ENCODE assay signal across 1 cellular context in genomic region chr16:15928261-15929104, GRCh38.
A peak's percentile ranks its signal among the peaks of the same experiment; 100 is the strongest.
TF ChIP-seq lines count a peak whose summit lies in the region.

No MANE protein-coding gene starts in this region.

TF ChIP-seq in HepG2, 621 proteins besides CTCF, POLR2A, EP300 and RAD21 (continues in another document):
- TF ChIP-seq ZNF207 (IDR thresholded peaks at IDR 0.05; ENCODE audit: borderline replicate concordance) = no peak
- no peak; the same call in 1 of the 2 replicates for TF ChIP-seq STAG1 (CRISPR knock-in tag; IDR thresholded peaks at IDR 0.05)
- TF ChIP-seq ZNF605 (CRISPR knock-in tag; IDR thresholded peaks at IDR 0.05) = no peak; the same call in 1 of the 2 replicates
- no peak; the same call in 1 of the 2 replicates for TF ChIP-seq ZNF766 (CRISPR knock-in tag; IDR thresholded peaks at IDR 0.05; ENCODE audit: borderline replicate concordance)
- TF ChIP-seq, protein P1, sequence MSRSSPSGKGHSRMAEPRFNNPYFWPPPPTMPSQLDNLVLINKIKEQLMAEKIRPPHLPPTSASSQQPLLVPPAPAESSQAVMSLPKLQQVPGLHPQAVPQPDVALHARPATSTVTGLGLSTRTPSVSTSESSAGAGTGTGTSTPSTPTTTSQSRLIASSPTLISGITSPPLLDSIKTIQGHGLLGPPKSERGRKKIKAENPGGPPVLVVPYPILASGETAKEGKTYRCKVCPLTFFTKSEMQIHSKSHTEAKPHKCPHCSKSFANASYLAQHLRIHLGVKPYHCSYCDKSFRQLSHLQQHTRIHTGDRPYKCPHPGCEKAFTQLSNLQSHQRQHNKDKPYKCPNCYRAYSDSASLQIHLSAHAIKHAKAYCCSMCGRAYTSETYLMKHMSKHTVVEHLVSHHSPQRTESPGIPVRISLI (CRISPR knock-in tag; IDR thresholded peaks at IDR 0.05; ENCODE audit: borderline replicate concordance) = no peak; the same call in 1 of the 2 replicates
- peak; percentile 65 for TF ChIP-seq PAXIP1 (CRISPR knock-in tag; conservative IDR thresholded peaks at IDR 0.05)
- TF ChIP-seq ZNF121 (CRISPR knock-in tag; IDR thresholded peaks at IDR 0.05) = peak; percentile 93
- no peak for TF ChIP-seq ZSCAN9 (CRISPR knock-in tag; IDR thresholded peaks at IDR 0.05; ENCODE audit: borderline replicate concordance)
- TF ChIP-seq ATM (IDR thresholded peaks at IDR 0.05; ENCODE audit: borderline replicate concordance) = no peak
- TF ChIP-seq DZIP1 (CRISPR knock-in tag; IDR thresholded peaks at IDR 0.05) = no peak
- peak; percentile 69; the same call in 1 of the 2 replicates for TF ChIP-seq ZNF33B (CRISPR knock-in tag; IDR thresholded peaks at IDR 0.05)
- TF ChIP-seq ZNF567 (CRISPR knock-in tag; IDR thresholded peaks at IDR 0.05; ENCODE audit: borderline replicate concordance) = no peak
- TF ChIP-seq ZNF281 (CRISPR knock-in tag; IDR thresholded peaks at IDR 0.05; ENCODE audit: borderline replicate concordance) = no peak
- TF ChIP-seq ZNF772 (CRISPR knock-in tag; IDR thresholded peaks at IDR 0.05) = no peak
- no peak for TF ChIP-seq GZF1 (CRISPR knock-in tag; IDR thresholded peaks at IDR 0.05)
- TF ChIP-seq ASH2L (IDR thresholded peaks at IDR 0.05; ENCODE audit: insufficient read length, low read depth, low read length) = peak; percentile 46
- TF ChIP-seq ZNF460 (CRISPR knock-in tag; IDR thresholded peaks at IDR 0.05; ENCODE audit: borderline replicate concordance) = peak; percentile 98
- peak; percentile 31; the same call in 1 of the 2 replicates for TF ChIP-seq ZFY (CRISPR knock-in tag; IDR thresholded peaks at IDR 0.05)
- TF ChIP-seq ZBTB20 (CRISPR knock-in tag; IDR thresholded peaks at IDR 0.05; ENCODE audit: borderline replicate concordance, low read depth) = no peak
- TF ChIP-seq PBX3 (CRISPR knock-in tag; IDR thresholded peaks at IDR 0.05; ENCODE audit: borderline replicate concordance) = no peak
- TF ChIP-seq ZNF333 (CRISPR knock-in tag; IDR thresholded peaks at IDR 0.05; ENCODE audit: borderline replicate concordance) = peak; percentile 46; the same call in 1 of the 2 replicates
- no peak for TF ChIP-seq SP2 (CRISPR knock-in tag; IDR thresholded peaks at IDR 0.05)
- no peak for TF ChIP-seq ZNF749 (CRISPR knock-in tag; IDR thresholded peaks at IDR 0.05; ENCODE audit: borderline replicate concordance)
- TF ChIP-seq POLR2G (IDR thresholded peaks at IDR 0.05; ENCODE audit: low read depth, low read length) = no peak
- no peak for TF ChIP-seq ZSCAN22 (CRISPR knock-in tag; IDR thresholded peaks at IDR 0.05)
- TF ChIP-seq MYNN (CRISPR knock-in tag; IDR thresholded peaks at IDR 0.05; ENCODE audit: low read depth) = no peak
- no peak for TF ChIP-seq KDM1A (CRISPR knock-in tag; IDR thresholded peaks at IDR 0.05)
- no peak for TF ChIP-seq RFXAP (CRISPR knock-in tag; IDR thresholded peaks at IDR 0.05; ENCODE audit: borderline replicate concordance)
- TF ChIP-seq DNMT1 (CRISPR knock-in tag; IDR thresholded peaks at IDR 0.05) = 0 out of 2 replicates have a peak, but pooled peaks have one; percentile 15
- no peak for TF ChIP-seq NCOA1 (CRISPR knock-in tag; IDR thresholded peaks at IDR 0.05)
- TF ChIP-seq KDM4B (CRISPR knock-in tag; IDR thresholded peaks at IDR 0.05) = 0 out of 2 replicates have a peak, but pooled peaks have one; percentile 39
- TF ChIP-seq SP1 (IDR thresholded peaks at IDR 0.05) = no peak
- TF ChIP-seq SP1 (CRISPR knock-in tag; IDR thresholded peaks at IDR 0.05) = 0 out of 2 replicates have a peak, but pooled peaks have one; percentile 23
- TF ChIP-seq BCL3 (CRISPR knock-in tag; IDR thresholded peaks at IDR 0.05) = peak; percentile 47; the same call in 1 of the 2 replicates
- no peak for TF ChIP-seq SALL2 (CRISPR knock-in tag; IDR thresholded peaks at IDR 0.05)
- TF ChIP-seq ZNF280B (CRISPR knock-in tag; IDR thresholded peaks at IDR 0.05; ENCODE audit: borderline replicate concordance) = peak; percentile 69; the same call in 1 of the 2 replicates
- TF ChIP-seq SATB2 (CRISPR knock-in tag; IDR thresholded peaks at IDR 0.05) = no peak
- TF ChIP-seq RBM22 (optimal IDR thresholded peaks at IDR 0.05; ENCODE audit: low read length) = no peak
- TF ChIP-seq JUNB (CRISPR knock-in tag; IDR thresholded peaks at IDR 0.05; ENCODE audit: borderline replicate concordance) = no peak
- TF ChIP-seq, protein P2, sequence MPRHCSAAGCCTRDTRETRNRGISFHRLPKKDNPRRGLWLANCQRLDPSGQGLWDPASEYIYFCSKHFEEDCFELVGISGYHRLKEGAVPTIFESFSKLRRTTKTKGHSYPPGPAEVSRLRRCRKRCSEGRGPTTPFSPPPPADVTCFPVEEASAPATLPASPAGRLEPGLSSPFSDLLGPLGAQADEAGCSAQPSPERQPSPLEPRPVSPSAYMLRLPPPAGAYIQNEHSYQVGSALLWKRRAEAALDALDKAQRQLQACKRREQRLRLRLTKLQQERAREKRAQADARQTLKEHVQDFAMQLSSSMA (CRISPR knock-in tag; IDR thresholded peaks at IDR 0.05) = no peak
- no peak for TF ChIP-seq NFE2 (CRISPR knock-in tag; IDR thresholded peaks at IDR 0.05)
- TF ChIP-seq ZSCAN12 (CRISPR knock-in tag; IDR thresholded peaks at IDR 0.05) = no peak
- no peak for TF ChIP-seq ZFP36L2 (CRISPR knock-in tag; IDR thresholded peaks at IDR 0.05)
- no peak for TF ChIP-seq ZNF276 (CRISPR knock-in tag; IDR thresholded peaks at IDR 0.05; ENCODE audit: low read depth)
- TF ChIP-seq, protein P3, sequence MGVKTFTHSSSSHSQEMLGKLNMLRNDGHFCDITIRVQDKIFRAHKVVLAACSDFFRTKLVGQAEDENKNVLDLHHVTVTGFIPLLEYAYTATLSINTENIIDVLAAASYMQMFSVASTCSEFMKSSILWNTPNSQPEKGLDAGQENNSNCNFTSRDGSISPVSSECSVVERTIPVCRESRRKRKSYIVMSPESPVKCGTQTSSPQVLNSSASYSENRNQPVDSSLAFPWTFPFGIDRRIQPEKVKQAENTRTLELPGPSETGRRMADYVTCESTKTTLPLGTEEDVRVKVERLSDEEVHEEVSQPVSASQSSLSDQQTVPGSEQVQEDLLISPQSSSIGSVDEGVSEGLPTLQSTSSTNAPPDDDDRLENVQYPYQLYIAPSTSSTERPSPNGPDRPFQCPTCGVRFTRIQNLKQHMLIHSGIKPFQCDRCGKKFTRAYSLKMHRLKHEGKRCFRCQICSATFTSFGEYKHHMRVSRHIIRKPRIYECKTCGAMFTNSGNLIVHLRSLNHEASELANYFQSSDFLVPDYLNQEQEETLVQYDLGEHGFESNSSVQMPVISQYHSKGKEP (CRISPR knock-in tag; IDR thresholded peaks at IDR 0.05) = no peak
- TF ChIP-seq YY1 (IDR thresholded peaks at IDR 0.05; ENCODE audit: insufficient read depth, insufficient replicate concordance, low read depth, low read length) = no peak
- TF ChIP-seq SOX13 (IDR thresholded peaks at IDR 0.05) = no peak
- TF ChIP-seq SOX13 (CRISPR knock-in tag; conservative IDR thresholded peaks at IDR 0.05 in 1 of 2, IDR thresholded peaks at IDR 0.05 in 1 of 2) = peak in 1 of 2 experiments; percentile 21; a peak in 1 of 4 replicates
